1 cellular context compared by ENCODE assay signal in the genomic region with DNA sequence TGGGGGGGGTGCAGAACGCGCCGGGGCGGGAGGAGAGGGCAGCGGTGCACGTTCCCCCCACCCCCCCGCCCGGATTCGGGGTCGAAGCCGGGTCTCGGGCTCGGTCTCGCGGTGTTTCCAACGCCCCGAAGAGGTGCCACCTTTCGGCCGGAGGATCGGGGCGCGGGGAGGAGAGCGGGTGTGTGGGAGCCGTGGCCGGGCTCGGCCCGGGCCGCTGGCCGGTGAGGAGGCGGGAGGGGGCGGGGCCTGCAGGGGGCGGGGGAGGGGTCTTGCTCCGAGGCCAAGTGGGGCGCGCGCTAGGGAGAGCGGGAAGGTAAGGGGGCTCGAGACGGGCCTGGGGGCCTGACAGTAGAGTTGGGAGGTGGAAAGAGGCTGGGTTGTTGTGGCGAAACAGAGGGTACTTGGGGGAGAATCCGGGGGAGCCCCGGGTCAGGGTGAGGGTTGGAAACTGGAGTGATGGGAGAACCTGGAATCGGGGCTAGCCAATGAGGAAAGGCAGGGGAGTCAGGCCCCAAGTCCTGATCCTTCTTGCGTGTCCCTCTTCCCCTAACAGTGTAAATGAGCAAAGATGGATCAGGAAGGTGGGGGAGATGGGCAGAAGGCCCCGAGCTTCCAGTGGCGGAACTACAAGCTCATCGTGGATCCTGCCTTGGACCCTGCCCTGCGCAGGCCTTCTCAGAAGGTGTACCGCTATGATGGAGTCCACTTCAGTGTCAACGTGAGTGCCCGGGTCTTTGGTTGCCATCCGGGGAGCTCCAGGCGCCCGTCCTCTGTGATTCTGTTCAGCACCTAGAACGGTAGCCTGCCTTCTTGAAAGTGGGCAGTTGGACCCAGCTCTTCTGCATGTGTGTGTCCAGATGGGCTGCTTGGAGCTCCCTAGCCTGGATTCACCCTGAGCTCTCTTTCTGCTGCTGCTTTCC.
TF ChIP-seq lines count a peak whose summit lies in the region.

No MANE protein-coding gene starts in this region.

TF ChIP-seq in HepG2, 621 proteins besides CTCF, POLR2A, EP300 and RAD21 (continues in another document):
- TF ChIP-seq ZFP36 (IDR thresholded peaks at IDR 0.05; ENCODE audit: borderline replicate concordance, low read depth, low read length, partially characterized antibody) (no peak), FOXK1 (CRISPR knock-in tag; IDR thresholded peaks at IDR 0.05; ENCODE audit: borderline replicate concordance, low read depth) (no peak), ZNF350 (CRISPR knock-in tag; IDR thresholded peaks at IDR 0.05; ENCODE audit: borderline replicate concordance, low read depth) (0 out of 2 replicates have a peak, but pooled peaks have one; percentile 18), CHD2 (IDR thresholded peaks at IDR 0.05; ENCODE audit: low read depth, low read length) (peak; percentile 87), ZFAT (CRISPR knock-in tag; conservative IDR thresholded peaks at IDR 0.05) (no peak), HIVEP1 (CRISPR knock-in tag; IDR thresholded peaks at IDR 0.05) (0 out of 2 replicates have a peak, but pooled peaks have one; percentile 53), AGO2 (optimal IDR thresholded peaks at IDR 0.05; ENCODE audit: low read depth, low read length) (no peak), HOXA9 (CRISPR knock-in tag; IDR thresholded peaks at IDR 0.05; ENCODE audit: borderline replicate concordance) (0 out of 2 replicates have a peak, but pooled peaks have one; percentile 9), BORCS8-MEF2B (CRISPR knock-in tag; IDR thresholded peaks at IDR 0.05) (0 out of 2 replicates have a peak, but pooled peaks have one; percentile 30), ZNF160 (CRISPR knock-in tag; IDR thresholded peaks at IDR 0.05) (peak; percentile 50; the same call in 1 of the 2 replicates), PCBP1 (IDR thresholded peaks at IDR 0.05; ENCODE audit: borderline replicate concordance, low read depth, low read length) (0 out of 2 replicates have a peak, but pooled peaks have one; percentile 37), IKZF4 (CRISPR knock-in tag; IDR thresholded peaks at IDR 0.05; ENCODE audit: borderline replicate concordance, low read depth, not compliant biosample characterization) (peak; percentile 33), ZNF709 (CRISPR knock-in tag; IDR thresholded peaks at IDR 0.05) (no peak), ZBTB38 (CRISPR knock-in tag; IDR thresholded peaks at IDR 0.05) (peak; percentile 34; the same call in 1 of the 2 replicates), JUN (CRISPR knock-in tag; IDR thresholded peaks at IDR 0.05) (no peak), ZFP90 (CRISPR knock-in tag; IDR thresholded peaks at IDR 0.05; ENCODE audit: borderline replicate concordance) (0 out of 2 replicates have a peak, but pooled peaks have one; percentile 1), DNMT1 (CRISPR knock-in tag; IDR thresholded peaks at IDR 0.05) (no peak)
- TF ChIP-seq, protein P1, sequence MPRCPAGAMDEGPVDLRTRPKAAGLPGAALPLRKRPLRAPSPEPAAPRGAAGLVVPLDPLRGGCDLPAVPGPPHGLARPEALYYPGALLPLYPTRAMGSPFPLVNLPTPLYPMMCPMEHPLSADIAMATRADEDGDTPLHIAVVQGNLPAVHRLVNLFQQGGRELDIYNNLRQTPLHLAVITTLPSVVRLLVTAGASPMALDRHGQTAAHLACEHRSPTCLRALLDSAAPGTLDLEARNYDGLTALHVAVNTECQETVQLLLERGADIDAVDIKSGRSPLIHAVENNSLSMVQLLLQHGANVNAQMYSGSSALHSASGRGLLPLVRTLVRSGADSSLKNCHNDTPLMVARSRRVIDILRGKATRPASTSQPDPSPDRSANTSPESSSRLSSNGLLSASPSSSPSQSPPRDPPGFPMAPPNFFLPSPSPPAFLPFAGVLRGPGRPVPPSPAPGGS (CRISPR knock-in tag; IDR thresholded peaks at IDR 0.05): 0 out of 2 replicates have a peak, but pooled peaks have one; percentile 41
- TF ChIP-seq, protein P2, sequence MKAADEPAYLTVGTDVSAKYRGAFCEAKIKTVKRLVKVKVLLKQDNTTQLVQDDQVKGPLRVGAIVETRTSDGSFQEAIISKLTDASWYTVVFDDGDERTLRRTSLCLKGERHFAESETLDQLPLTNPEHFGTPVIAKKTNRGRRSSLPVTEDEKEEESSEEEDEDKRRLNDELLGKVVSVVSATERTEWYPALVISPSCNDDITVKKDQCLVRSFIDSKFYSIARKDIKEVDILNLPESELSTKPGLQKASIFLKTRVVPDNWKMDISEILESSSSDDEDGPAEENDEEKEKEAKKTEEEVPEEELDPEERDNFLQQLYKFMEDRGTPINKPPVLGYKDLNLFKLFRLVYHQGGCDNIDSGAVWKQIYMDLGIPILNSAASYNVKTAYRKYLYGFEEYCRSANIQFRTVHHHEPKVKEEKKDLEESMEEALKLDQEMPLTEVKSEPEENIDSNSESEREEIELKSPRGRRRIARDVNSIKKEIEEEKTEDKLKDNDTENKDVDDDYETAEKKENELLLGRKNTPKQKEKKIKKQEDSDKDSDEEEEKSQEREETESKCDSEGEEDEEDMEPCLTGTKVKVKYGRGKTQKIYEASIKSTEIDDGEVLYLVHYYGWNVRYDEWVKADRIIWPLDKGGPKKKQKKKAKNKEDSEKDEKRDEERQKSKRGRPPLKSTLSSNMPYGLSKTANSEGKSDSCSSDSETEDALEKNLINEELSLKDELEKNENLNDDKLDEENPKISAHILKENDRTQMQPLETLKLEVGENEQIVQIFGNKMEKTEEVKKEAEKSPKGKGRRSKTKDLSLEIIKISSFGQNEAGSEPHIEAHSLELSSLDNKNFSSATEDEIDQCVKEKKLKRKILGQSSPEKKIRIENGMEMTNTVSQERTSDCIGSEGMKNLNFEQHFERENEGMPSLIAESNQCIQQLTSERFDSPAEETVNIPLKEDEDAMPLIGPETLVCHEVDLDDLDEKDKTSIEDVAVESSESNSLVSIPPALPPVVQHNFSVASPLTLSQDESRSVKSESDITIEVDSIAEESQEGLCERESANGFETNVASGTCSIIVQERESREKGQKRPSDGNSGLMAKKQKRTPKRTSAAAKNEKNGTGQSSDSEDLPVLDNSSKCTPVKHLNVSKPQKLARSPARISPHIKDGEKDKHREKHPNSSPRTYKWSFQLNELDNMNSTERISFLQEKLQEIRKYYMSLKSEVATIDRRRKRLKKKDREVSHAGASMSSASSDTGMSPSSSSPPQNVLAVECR (CRISPR knock-in tag; IDR thresholded peaks at IDR 0.05; ENCODE audit: borderline replicate concordance): 0 out of 2 replicates have a peak, but pooled peaks have one; percentile 29
- TF ChIP-seq, protein P3, sequence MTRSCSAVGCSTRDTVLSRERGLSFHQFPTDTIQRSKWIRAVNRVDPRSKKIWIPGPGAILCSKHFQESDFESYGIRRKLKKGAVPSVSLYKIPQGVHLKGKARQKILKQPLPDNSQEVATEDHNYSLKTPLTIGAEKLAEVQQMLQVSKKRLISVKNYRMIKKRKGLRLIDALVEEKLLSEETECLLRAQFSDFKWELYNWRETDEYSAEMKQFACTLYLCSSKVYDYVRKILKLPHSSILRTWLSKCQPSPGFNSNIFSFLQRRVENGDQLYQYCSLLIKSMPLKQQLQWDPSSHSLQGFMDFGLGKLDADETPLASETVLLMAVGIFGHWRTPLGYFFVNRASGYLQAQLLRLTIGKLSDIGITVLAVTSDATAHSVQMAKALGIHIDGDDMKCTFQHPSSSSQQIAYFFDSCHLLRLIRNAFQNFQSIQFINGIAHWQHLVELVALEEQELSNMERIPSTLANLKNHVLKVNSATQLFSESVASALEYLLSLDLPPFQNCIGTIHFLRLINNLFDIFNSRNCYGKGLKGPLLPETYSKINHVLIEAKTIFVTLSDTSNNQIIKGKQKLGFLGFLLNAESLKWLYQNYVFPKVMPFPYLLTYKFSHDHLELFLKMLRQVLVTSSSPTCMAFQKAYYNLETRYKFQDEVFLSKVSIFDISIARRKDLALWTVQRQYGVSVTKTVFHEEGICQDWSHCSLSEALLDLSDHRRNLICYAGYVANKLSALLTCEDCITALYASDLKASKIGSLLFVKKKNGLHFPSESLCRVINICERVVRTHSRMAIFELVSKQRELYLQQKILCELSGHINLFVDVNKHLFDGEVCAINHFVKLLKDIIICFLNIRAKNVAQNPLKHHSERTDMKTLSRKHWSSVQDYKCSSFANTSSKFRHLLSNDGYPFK (CRISPR knock-in tag; IDR thresholded peaks at IDR 0.05; ENCODE audit: borderline replicate concordance): 0 out of 2 replicates have a peak, but pooled peaks have one; percentile 38
- TF ChIP-seq, protein P4, sequence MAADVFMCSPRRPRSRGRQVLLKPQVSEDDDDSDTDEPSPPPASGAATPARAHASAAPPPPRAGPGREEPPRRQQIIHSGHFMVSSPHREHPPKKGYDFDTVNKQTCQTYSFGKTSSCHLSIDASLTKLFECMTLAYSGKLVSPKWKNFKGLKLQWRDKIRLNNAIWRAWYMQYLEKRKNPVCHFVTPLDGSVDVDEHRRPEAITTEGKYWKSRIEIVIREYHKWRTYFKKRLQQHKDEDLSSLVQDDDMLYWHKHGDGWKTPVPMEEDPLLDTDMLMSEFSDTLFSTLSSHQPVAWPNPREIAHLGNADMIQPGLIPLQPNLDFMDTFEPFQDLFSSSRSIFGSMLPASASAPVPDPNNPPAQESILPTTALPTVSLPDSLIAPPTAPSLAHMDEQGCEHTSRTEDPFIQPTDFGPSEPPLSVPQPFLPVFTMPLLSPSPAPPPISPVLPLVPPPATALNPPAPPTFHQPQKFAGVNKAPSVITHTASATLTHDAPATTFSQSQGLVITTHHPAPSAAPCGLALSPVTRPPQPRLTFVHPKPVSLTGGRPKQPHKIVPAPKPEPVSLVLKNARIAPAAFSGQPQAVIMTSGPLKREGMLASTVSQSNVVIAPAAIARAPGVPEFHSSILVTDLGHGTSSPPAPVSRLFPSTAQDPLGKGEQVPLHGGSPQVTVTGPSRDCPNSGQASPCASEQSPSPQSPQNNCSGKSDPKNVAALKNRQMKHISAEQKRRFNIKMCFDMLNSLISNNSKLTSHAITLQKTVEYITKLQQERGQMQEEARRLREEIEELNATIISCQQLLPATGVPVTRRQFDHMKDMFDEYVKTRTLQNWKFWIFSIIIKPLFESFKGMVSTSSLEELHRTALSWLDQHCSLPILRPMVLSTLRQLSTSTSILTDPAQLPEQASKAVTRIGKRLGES (CRISPR knock-in tag; IDR thresholded peaks at IDR 0.05; ENCODE audit: borderline replicate concordance): no peak
- TF ChIP-seq, protein P5, sequence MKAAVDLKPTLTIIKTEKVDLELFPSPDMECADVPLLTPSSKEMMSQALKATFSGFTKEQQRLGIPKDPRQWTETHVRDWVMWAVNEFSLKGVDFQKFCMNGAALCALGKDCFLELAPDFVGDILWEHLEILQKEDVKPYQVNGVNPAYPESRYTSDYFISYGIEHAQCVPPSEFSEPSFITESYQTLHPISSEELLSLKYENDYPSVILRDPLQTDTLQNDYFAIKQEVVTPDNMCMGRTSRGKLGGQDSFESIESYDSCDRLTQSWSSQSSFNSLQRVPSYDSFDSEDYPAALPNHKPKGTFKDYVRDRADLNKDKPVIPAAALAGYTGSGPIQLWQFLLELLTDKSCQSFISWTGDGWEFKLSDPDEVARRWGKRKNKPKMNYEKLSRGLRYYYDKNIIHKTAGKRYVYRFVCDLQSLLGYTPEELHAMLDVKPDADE (CRISPR knock-in tag; IDR thresholded peaks at IDR 0.05): 0 out of 2 replicates have a peak, but pooled peaks have one; percentile 2
- TF ChIP-seq, protein P6, sequence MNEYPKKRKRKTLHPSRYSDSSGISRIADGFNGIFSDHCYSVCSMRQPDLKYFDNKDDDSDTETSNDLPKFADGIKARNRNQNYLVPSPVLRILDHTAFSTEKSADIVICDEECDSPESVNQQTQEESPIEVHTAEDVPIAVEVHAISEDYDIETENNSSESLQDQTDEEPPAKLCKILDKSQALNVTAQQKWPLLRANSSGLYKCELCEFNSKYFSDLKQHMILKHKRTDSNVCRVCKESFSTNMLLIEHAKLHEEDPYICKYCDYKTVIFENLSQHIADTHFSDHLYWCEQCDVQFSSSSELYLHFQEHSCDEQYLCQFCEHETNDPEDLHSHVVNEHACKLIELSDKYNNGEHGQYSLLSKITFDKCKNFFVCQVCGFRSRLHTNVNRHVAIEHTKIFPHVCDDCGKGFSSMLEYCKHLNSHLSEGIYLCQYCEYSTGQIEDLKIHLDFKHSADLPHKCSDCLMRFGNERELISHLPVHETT (CRISPR knock-in tag; conservative IDR thresholded peaks at IDR 0.05): 0 out of 2 replicates have a peak, but pooled peaks have one; percentile 45
- TF ChIP-seq, protein P7, sequence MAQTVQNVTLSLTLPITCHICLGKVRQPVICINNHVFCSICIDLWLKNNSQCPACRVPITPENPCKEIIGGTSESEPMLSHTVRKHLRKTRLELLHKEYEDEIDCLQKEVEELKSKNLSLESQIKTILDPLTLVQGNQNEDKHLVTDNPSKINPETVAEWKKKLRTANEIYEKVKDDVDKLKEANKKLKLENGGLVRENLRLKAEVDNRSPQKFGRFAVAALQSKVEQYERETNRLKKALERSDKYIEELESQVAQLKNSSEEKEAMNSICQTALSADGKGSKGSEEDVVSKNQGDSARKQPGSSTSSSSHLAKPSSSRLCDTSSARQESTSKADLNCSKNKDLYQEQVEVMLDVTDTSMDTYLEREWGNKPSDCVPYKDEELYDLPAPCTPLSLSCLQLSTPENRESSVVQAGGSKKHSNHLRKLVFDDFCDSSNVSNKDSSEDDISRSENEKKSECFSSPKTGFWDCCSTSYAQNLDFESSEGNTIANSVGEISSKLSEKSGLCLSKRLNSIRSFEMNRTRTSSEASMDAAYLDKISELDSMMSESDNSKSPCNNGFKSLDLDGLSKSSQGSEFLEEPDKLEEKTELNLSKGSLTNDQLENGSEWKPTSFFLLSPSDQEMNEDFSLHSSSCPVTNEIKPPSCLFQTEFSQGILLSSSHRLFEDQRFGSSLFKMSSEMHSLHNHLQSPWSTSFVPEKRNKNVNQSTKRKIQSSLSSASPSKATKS (CRISPR knock-in tag; IDR thresholded peaks at IDR 0.05): no peak
- TF ChIP-seq, protein P8, sequence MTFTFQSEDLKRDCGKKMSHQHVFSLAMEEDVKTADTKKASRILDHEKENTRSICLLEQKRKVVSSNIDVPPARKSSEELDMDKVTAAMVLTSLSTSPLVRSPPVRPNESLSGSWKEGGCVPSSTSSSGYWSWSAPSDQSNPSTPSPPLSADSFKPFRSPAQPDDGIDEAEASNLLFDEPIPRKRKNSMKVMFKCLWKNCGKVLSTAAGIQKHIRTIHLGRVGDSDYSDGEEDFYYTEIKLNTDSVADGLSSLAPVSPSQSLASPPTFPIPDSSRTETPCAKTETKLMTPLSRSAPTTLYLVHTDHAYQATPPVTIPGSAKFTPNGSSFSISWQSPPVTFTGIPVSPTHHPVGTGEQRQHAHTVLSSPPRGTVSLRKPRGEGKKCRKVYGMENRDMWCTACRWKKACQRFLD (CRISPR knock-in tag; IDR thresholded peaks at IDR 0.05; ENCODE audit: borderline replicate concordance): no peak
- TF ChIP-seq, protein P9, sequence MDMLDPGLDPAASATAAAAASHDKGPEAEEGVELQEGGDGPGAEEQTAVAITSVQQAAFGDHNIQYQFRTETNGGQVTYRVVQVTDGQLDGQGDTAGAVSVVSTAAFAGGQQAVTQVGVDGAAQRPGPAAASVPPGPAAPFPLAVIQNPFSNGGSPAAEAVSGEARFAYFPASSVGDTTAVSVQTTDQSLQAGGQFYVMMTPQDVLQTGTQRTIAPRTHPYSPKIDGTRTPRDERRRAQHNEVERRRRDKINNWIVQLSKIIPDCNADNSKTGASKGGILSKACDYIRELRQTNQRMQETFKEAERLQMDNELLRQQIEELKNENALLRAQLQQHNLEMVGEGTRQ (IDR thresholded peaks at IDR 0.05; ENCODE audit: low read depth, low read length): no peak
- TF ChIP-seq, protein P9 (CRISPR knock-in tag; IDR thresholded peaks at IDR 0.05; ENCODE audit: borderline replicate concordance): 0 out of 2 replicates have a peak, but pooled peaks have one; percentile 5
